Comparison of ENCODE assay signal across 1 cellular context in the genomic region with DNA sequence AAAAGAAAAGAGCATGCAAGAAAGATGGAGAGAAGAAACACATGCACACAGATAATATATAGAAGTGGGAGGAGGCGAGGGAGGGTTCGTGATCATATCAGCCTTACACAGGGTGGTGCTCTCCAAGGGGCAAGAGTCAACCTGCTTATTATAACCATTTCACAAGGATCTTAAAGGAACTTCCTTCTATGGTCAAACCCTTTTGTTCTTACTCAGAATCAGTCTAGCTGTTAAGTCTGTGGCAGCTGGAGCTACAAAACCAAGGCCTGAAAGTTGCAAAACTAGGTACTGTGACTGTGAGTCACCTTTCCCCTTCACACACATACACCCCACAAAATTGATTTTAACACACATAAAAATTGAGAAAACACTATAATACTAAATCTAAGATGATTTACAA.
TF ChIP-seq lines count a peak whose summit lies in the region.

No MANE protein-coding gene starts in this region.

TF ChIP-seq in HepG2, 621 proteins besides CTCF, POLR2A, EP300 and RAD21 (continued from another document):
- TF ChIP-seq, protein P1, sequence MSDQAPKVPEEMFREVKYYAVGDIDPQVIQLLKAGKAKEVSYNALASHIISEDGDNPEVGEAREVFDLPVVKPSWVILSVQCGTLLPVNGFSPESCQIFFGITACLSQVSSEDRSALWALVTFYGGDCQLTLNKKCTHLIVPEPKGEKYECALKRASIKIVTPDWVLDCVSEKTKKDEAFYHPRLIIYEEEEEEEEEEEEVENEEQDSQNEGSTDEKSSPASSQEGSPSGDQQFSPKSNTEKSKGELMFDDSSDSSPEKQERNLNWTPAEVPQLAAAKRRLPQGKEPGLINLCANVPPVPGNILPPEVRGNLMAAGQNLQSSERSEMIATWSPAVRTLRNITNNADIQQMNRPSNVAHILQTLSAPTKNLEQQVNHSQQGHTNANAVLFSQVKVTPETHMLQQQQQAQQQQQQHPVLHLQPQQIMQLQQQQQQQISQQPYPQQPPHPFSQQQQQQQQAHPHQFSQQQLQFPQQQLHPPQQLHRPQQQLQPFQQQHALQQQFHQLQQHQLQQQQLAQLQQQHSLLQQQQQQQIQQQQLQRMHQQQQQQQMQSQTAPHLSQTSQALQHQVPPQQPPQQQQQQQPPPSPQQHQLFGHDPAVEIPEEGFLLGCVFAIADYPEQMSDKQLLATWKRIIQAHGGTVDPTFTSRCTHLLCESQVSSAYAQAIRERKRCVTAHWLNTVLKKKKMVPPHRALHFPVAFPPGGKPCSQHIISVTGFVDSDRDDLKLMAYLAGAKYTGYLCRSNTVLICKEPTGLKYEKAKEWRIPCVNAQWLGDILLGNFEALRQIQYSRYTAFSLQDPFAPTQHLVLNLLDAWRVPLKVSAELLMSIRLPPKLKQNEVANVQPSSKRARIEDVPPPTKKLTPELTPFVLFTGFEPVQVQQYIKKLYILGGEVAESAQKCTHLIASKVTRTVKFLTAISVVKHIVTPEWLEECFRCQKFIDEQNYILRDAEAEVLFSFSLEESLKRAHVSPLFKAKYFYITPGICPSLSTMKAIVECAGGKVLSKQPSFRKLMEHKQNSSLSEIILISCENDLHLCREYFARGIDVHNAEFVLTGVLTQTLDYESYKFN (CRISPR knock-in tag; conservative IDR thresholded peaks at IDR 0.05), result no peak
- no peak for TF ChIP-seq GATA4 (IDR thresholded peaks at IDR 0.05; ENCODE audit: borderline replicate concordance, low read depth)
- TF ChIP-seq KLF16 (CRISPR knock-in tag; IDR thresholded peaks at IDR 0.05), result no peak
- TF ChIP-seq, protein P2, sequence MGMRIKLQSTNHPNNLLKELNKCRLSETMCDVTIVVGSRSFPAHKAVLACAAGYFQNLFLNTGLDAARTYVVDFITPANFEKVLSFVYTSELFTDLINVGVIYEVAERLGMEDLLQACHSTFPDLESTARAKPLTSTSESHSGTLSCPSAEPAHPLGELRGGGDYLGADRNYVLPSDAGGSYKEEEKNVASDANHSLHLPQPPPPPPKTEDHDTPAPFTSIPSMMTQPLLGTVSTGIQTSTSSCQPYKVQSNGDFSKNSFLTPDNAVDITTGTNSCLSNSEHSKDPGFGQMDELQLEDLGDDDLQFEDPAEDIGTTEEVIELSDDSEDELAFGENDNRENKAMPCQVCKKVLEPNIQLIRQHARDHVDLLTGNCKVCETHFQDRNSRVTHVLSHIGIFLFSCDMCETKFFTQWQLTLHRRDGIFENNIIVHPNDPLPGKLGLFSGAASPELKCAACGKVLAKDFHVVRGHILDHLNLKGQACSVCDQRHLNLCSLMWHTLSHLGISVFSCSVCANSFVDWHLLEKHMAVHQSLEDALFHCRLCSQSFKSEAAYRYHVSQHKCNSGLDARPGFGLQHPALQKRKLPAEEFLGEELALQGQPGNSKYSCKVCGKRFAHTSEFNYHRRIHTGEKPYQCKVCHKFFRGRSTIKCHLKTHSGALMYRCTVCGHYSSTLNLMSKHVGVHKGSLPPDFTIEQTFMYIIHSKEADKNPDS (CRISPR knock-in tag; IDR thresholded peaks at IDR 0.05), result no peak
TF ChIP-seq in HepG2: peak in this region for 0.
